16 cellular contexts compared by ENCODE assay signal in the genomic region with DNA sequence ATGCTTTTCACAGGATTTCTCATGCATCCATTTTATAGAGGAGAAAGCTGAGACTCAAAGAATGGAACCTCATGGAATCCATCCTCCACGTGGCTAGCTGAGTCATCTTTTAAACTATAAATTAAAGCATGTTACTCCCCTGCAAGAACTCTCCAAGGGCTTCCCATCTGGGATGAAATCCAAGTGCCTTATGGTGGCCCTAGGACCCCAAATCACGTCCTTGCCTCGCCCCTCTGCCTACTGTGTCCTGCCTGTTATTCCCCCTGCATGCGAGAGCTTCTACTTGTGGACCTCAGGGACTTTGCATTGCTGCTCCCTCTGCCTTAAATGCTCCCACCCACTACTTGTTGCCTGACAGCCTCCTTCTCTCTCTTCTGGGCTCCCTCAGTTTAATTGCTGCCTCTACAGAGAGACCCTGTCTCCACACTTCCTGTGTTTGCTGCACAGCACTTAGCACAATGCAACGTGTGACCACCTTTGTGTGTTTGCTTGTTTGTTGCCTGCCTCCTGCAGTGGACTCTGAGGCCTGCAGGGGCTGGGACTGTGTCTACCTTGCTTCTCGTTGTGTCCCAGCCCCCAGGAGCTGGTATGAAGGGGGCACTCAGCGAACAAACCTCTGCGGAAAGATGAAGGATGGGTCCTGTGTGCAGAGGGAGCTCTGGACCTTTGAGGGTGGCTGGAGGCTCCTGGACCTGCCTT. TPM values are rescaled to one million over a fixed set of nuclear protein-coding genes. Genes with fewer than 3 reads are reported as not detected.
DNase-seq lines count a peak whose midpoint lies in the region; ATAC-seq and TF ChIP-seq lines count a peak whose summit lies in the region.
"Had no signal": no experiment of that assay in that cellular context is flagged by ENCODE, and none has a peak within 500 bp of the region (broad histone marks: within the 10 kb centered on the region; RNA-seq: fewer than 3 reads in every experiment).

No MANE protein-coding gene starts in this region.

- H3K79me2 ChIP-seq in H9 (ENCODE audit: insufficient read depth, low read length): no peaks in the 10 kb centered on the region

- peaks cover 18% of the 10 kb centered on the region for H3K27me3 Mint-ChIP-seq in CD8-positive, alpha-beta T cell (ENCODE audit: low read depth)
- H3K27me3 Mint-ChIP-seq in H9 (ENCODE audit: low read depth) (no peaks in the 10 kb centered on the region), immature natural killer cell (ENCODE audit: low read depth in 3 of 3) (peaks cover 40 to 58% (median 42%) of the 10 kb centered on the region in 3 donors), T-cell (peaks cover 0 to 13% of the 10 kb centered on the region in 2 donors)

- H2BK120ac ChIP-seq in H9 (ENCODE audit: low read depth, low read length, poor library complexity, severe bottlenecking): no peak overlapping the region

- CTCF ChIA-PET in CD8-positive, alpha-beta T cell (lab: Charles Lee): interaction anchor here (0.7 to 2.2 kb wide), 4 partner anchors 8 to 130 kb away, joined by 3 to 5 read pairs (median 3); no protein-coding TSS in a partner anchor
- CTCF ChIA-PET in T-cell (lab: Charles Lee): interaction anchor here in 1 of 2 donors (0.5 to 0.6 kb wide), 2 partner anchors 30 to 87 kb away, joined by 3 read pairs; no protein-coding TSS in a partner anchor

- POLR2A ChIA-PET in CD8-positive, alpha-beta T cell (lab: Charles Lee): interaction anchor here (0.7 to 1.8 kb wide), 2 partner anchors 10 to 12 kb away, joined by 3 to 5 read pairs; no protein-coding TSS in a partner anchor
- POLR2A ChIA-PET in T-cell (lab: Charles Lee): interaction anchor here in 1 of 2 donors (0.6 kb wide), 1 partner anchor 1549 kb away, joined by 3 read pairs; no protein-coding TSS in a partner anchor

- no peak overlapping the region for H2BK5ac ChIP-seq in H9 (ENCODE audit: insufficient read length, low read length)

- no peaks in the 10 kb centered on the region for H3K36me3 ChIP-seq in CD8-positive, alpha-beta T cell (ENCODE audit: insufficient read depth, low read length)
- H3K36me3 ChIP-seq in SK-N-MC (ENCODE audit: insufficient read depth, low read length): peaks cover 16% of the 10 kb centered on the region
- H3K36me3 ChIP-seq: adrenal gland, MG63, SJCRH30 had no signal

- peaks cover 6% of the 10 kb centered on the region for H3K9me3 Mint-ChIP-seq in CD8-positive, alpha-beta T cell
- H3K9me3 Mint-ChIP-seq in H9 (peaks cover 2 to 6% of the 10 kb centered on the region in 2 experiments; a peak in 1 of 5 replicates), immature natural killer cell (no peaks in the 10 kb centered on the region), T-cell (peaks cover 0 to 11% (median 10%) of the 10 kb centered on the region in 3 donors)

- no peak overlapping the region for H3K27ac Mint-ChIP-seq in CD8-positive, alpha-beta T cell
- H3K27ac Mint-ChIP-seq in H9 (no peak overlapping the region; a peak in 1 of 7 replicates), immature natural killer cell (peak overlapping the region in 1 of 6 donors; percentile 50), T-cell (peak overlapping the region in 1 of 2 donors; percentile 58)
- H3K27ac Mint-ChIP-seq: activated CD8-positive, alpha-beta T cell treated with anti-CD3 and anti-CD28 coated beads, Interleukin-2, amount 10 ng/mL, durations not matched to agents 7 days and 5 days had no signal

- TF ChIP-seq CTCF in CD8-positive, alpha-beta T cell (IDR thresholded peaks at IDR 0.05): no peak
- TF ChIP-seq CTCF in H9 (conservative IDR thresholded peaks at IDR 0.05): 0 out of 3 replicates have a peak, but pooled peaks have one; percentile 14

- H2BK20ac ChIP-seq in H9 (ENCODE audit: low read depth, low read length, poor library complexity, severe bottlenecking): no peak overlapping the region

- no peak overlapping the region for H3K23ac ChIP-seq in H9 (ENCODE audit: insufficient read length, low read depth, low read length)

- H3K14ac ChIP-seq in H9 (ENCODE audit: insufficient read depth, low read length): no peak overlapping the region

- H3K4ac ChIP-seq in H9 (ENCODE audit: low read depth, low read length): no peak overlapping the region

- H2BK15ac ChIP-seq in H9 (ENCODE audit: low read depth, low read length): no peak overlapping the region

- H3K9ac ChIP-seq in H9 (ENCODE audit: extremely low read depth, insufficient read length, low read length): no peak overlapping the region
- H3K9ac ChIP-seq in SK-N-MC (ENCODE audit: insufficient read length): peak overlapping the region; percentile 34

- H3K36me3 Mint-ChIP-seq in CD8-positive, alpha-beta T cell: no peaks in the 10 kb centered on the region
- H3K36me3 Mint-ChIP-seq in H9 (ENCODE audit: insufficient read depth in 1 of 3, low read depth in 3 of 3) (peaks cover 0 to 5% (median 0%) of the 10 kb centered on the region in 3 experiments; a peak in 2 of 7 replicates), immature natural killer cell (peaks cover 0 to 7% (median 0%) of the 10 kb centered on the region in 3 donors), T-cell (peaks cover 2% of the 10 kb centered on the region)

- no peak for ATAC-seq in CD8-positive, alpha-beta T cell
- no peak for ATAC-seq in T-cell (replicated peaks in 1 of 4)
- ATAC-seq in GM21515 (IDR thresholded peaks at IDR 0.05; ENCODE audit: unreplicated experiment): no peak
- ATAC-seq: activated CD8-positive, alpha-beta T cell treated with anti-CD3 and anti-CD28 coated beads, Interleukin-2, amount 10 ng/mL, durations not matched to agents 7 days and 5 days had no signal

- no CpG with 5 or more reads among the region's 8 CpGs for whole genome bisulfite sequencing in H9 (ENCODE audit: extremely low coverage, insufficient read length, low lambda C conversion rate)

- H3K27me3 ChIP-seq in CD8-positive, alpha-beta T cell (ENCODE audit: insufficient read depth, low read length): peaks cover 5% of the 10 kb centered on the region
- no peaks in the 10 kb centered on the region for H3K27me3 ChIP-seq in H9 (ENCODE audit: insufficient read depth, low read length)
- H3K27me3 ChIP-seq: adrenal gland, MG63, SJCRH30 had no signal

- no peak overlapping the region for H4K8ac ChIP-seq in H9 (replicated peaks; ENCODE audit: insufficient read length, low read depth, low read length)

- H3K9me3 ChIP-seq in CD8-positive, alpha-beta T cell (ENCODE audit: low read length): no peaks in the 10 kb centered on the region
- H3K9me3 ChIP-seq in H9 (ENCODE audit: control insufficient read depth, low read depth, low read length) (no peaks in the 10 kb centered on the region), SK-N-MC (ENCODE audit: low read depth, low read length) (no peaks in the 10 kb centered on the region; the same call in 1 of the 2 replicates)
- H3K9me3 ChIP-seq: adrenal gland, MG63, SJCRH30 had no signal

- no peak for DNase-seq in CD8-positive, alpha-beta T cell
- DNase-seq in H9 (no peak), SK-N-MC (ENCODE audit: low read depth, low spot score) (no peak), immature natural killer cell (no peak), NOMO-1 treated with DMSO at 0.1 percent for 48 hours (lab: John Stamatoyannopoulos, UW; ENCODE audit: unreplicated experiment) (no peak), DMS153 (lab: John Stamatoyannopoulos, UW) (no peak), T-cell (no peak)
- DNase-seq: activated CD8-positive, alpha-beta T cell treated with anti-CD3 and anti-CD28 coated beads, Interleukin-2, amount 10 ng/mL, durations not matched to agents 7 days and 5 days; adrenal gland; effector memory CD4-positive, alpha-beta T cell; MG63; NCI-H446 treated with DMSO at 0.1 percent for 48 hours; SJCRH30; stimulated activated naive CD4-positive, alpha-beta T cell treated with Interleukin-2 at 50 U/mL for 16 hours had no signal

- no peak overlapping the region for H3K4me3 ChIP-seq in CD8-positive, alpha-beta T cell (ENCODE audit: low read depth, low read length)
- H3K4me3 ChIP-seq in SK-N-MC: peak overlapping the region; percentile 45; the same call in 1 of the 2 replicates
- H3K4me3 ChIP-seq: adrenal gland, lung, MG63, SJCRH30 had no signal

- H2AK5ac ChIP-seq in H9 (ENCODE audit: insufficient read length, low read length): no peak overlapping the region

- no peak overlapping the region for H2BK12ac ChIP-seq in H9 (ENCODE audit: insufficient read length, low read depth, low read length)

- H3K56ac ChIP-seq in H9 (ENCODE audit: insufficient read length, low read depth, low read length): no peak overlapping the region

- H2AFZ ChIP-seq in H9 (ENCODE audit: low read length): no peak overlapping the region

- H3K4me1 Mint-ChIP-seq in CD8-positive, alpha-beta T cell (ENCODE audit: low read depth): peaks cover 86% of the 10 kb centered on the region
- peaks cover 15 to 19% of the 10 kb centered on the region in 2 experiments for H3K4me1 Mint-ChIP-seq in H9
- H3K4me1 Mint-ChIP-seq in immature natural killer cell: peaks cover 84 to 91% of the 10 kb centered on the region in 2 donors
- peaks cover 80 to 90% (median 88%) of the 10 kb centered on the region in 3 donors for H3K4me1 Mint-ChIP-seq in T-cell

- H4K5ac ChIP-seq in H9 (ENCODE audit: insufficient read length, low read depth, low read length): no peak overlapping the region

- intact Hi-C loops in CD8-positive, alpha-beta T cell (cut with DNase I, micrococcal nuclease): loop anchor here in 1 of 2 experiments (2.0 to 10.0 kb wide), 3 partner anchors 29 to 107 kb away; no protein-coding TSS in a partner anchor

- H3K4me3 Mint-ChIP-seq in CD8-positive, alpha-beta T cell: peak overlapping the region; percentile 35
- H3K4me3 Mint-ChIP-seq in H9 (no peak overlapping the region), immature natural killer cell (peak overlapping the region; percentile 45 to 82 (median 69)), T-cell (peak overlapping the region in 1 of 3 donors; percentile 49)

- no peaks in the 10 kb centered on the region for H3K23me2 ChIP-seq in H9 (ENCODE audit: insufficient read length, low read depth, low read length, poor library complexity, severe bottlenecking)

- no peak overlapping the region for H4K91ac ChIP-seq in H9 (ENCODE audit: insufficient read length, low read depth, low read length)

- H3K79me1 ChIP-seq in H9 (ENCODE audit: insufficient read depth, low read depth, low read length, poor library complexity, severe bottlenecking): no peaks in the 10 kb centered on the region

- H3K4me1 ChIP-seq in CD8-positive, alpha-beta T cell (ENCODE audit: insufficient read depth, low read length): peaks cover 72% of the 10 kb centered on the region
- no peaks in the 10 kb centered on the region for H3K4me1 ChIP-seq in H9 (ENCODE audit: insufficient read depth, low read length)

- H3K18ac ChIP-seq in H9 (ENCODE audit: insufficient read length, low read depth, low read length): no peak overlapping the region

- no peak overlapping the region for H3T11ph ChIP-seq in H9 (ENCODE audit: low read length)

- H4K20me1 ChIP-seq in H9 (ENCODE audit: control insufficient read depth, insufficient read depth, insufficient read length): no peaks in the 10 kb centered on the region

- H3K4me2 ChIP-seq in H9 (ENCODE audit: insufficient read depth, insufficient read length, low read length): no peak overlapping the region

- H3K27ac ChIP-seq in CD8-positive, alpha-beta T cell (ENCODE audit: low read depth, low read length): no peak overlapping the region
- H3K27ac ChIP-seq in H9 (ENCODE audit: insufficient read length, low read depth, low read length): no peak overlapping the region
- H3K27ac ChIP-seq in SK-N-MC: peak overlapping the region; percentile 98

RNA-seq across cellular contexts. Expression of gene TOX2, which starts 39.4 kb away (rescaled TPM):
- total RNA-seq in CD8-positive, alpha-beta T cell: 1 to 10 TPM; 1.7 to 1.8 TPM
- total RNA-seq in H9 (2021) (1.7 and 2.0 TPM in 2 replicates), T-cell (1 to 10 TPM in 4 of 5 donors, under 1 TPM in 1; 0.38 to 3.0 (median 1.6) TPM)
- polyA plus RNA-seq in immature natural killer cell: 1 to 10 TPM; 2.4 to 5.0 (median 2.9) TPM

Comparison
In these comparisons a context has a peak if more than half of its experiments do, and no peak if none do; other contexts are left out.
1. H3K4me3 Mint-ChIP-seq: peak in CD8-positive, alpha-beta T cell (single experiment) and immature natural killer cell (5 of 5); none in H9 (0 of 2).